Comparison of ENCODE assay signal across 23 cellular contexts in genomic region chr10:25982107-25982506, GRCh38. TPM values are rescaled to one million over a fixed set of nuclear protein-coding genes. Genes with fewer than 3 reads are reported as not detected.
A peak's percentile ranks its signal among the peaks of the same experiment; 100 is the strongest.
DNase-seq lines count a peak whose midpoint lies in the region; ATAC-seq and TF ChIP-seq lines count a peak whose summit lies in the region.
"Had no signal": no experiment of that assay in that cellular context is flagged by ENCODE, and none has a peak within 500 bp of the region (broad histone marks: within the 10 kb centered on the region; RNA-seq: fewer than 3 reads in every experiment).

No MANE protein-coding gene starts in this region.

- no peak overlapping the region for H3K9ac ChIP-seq in OCI-LY1 (ENCODE audit: low read length)
- H3K9ac ChIP-seq: BLaER1 treated with 17β-estradiol and CSF1 and Interleukin-3, amounts not matched to agents 10 nM and 100 nM had no signal

- H3K9me3 ChIP-seq in OCI-LY1 (ENCODE audit: low read length), result no peaks in the 10 kb centered on the region
- H3K9me3 ChIP-seq: A549, BE2C had no signal

- no peak overlapping the region for H3K4me3 Mint-ChIP-seq in WTC11
- no peak overlapping the region for H3K4me3 Mint-ChIP-seq in GM23338
- H3K4me3 Mint-ChIP-seq: CD14-positive monocyte; CD4-positive, alpha-beta T cell; CD8-positive, alpha-beta memory T cell had no signal

- POLR2A ChIA-PET in WTC11 (lab: Charles Lee), result no interaction called here

- CTCF ChIA-PET in WTC11 (lab: Charles Lee), result interaction anchor here (0.6 to 1.3 kb wide), 4 partner anchors 48 to 234 kb away, joined by 3 to 5 read pairs (median 4); partner anchors contain the start of genes GAD2 and MYO3A

- no peaks in the 10 kb centered on the region for H3K4me1 Mint-ChIP-seq in WTC11
- H3K4me1 Mint-ChIP-seq in GM23338, result no peaks in the 10 kb centered on the region
- H3K4me1 Mint-ChIP-seq: CD14-positive monocyte; CD8-positive, alpha-beta memory T cell had no signal

- H3K9me3 Mint-ChIP-seq in WTC11, result peaks cover 52% of the 10 kb centered on the region
- H3K9me3 Mint-ChIP-seq in GM23338, result peaks cover 38% of the 10 kb centered on the region
- H3K9me3 Mint-ChIP-seq: CD4-positive, alpha-beta T cell had no signal

- H3K27ac ChIP-seq in OCI-LY1 (ENCODE audit: low read depth, low read length, poor library complexity, severe bottlenecking) (no peak overlapping the region), GM23338 (ENCODE audit: low read depth) (no peak overlapping the region)
- H3K27ac ChIP-seq: A549; BLaER1 treated with 17β-estradiol and CSF1 and Interleukin-3, amounts not matched to agents 10 nM and 100 nM had no signal

- H3K27me3 ChIP-seq in OCI-LY1 (ENCODE audit: insufficient read depth, low read length), result no peaks in the 10 kb centered on the region
- no peaks in the 10 kb centered on the region for H3K27me3 ChIP-seq in GM23338 (ENCODE audit: insufficient read depth)
- H3K27me3 ChIP-seq: BE2C; BLaER1 treated with 17β-estradiol and CSF1 and Interleukin-3, amounts not matched to agents 10 nM and 100 nM had no signal

- TF ChIP-seq CTCF in GM12865 (IDR thresholded peaks at IDR 0.05; ENCODE audit: insufficient read depth, low read depth, low read length, missing control alignments) (peak; percentile 7), OCI-LY1 (IDR thresholded peaks at IDR 0.05; ENCODE audit: low read length) (peak; percentile 42), WTC11 (IDR thresholded peaks at IDR 0.05) (no peak), GM23338 (conservative IDR thresholded peaks at IDR 0.05; ENCODE audit: low read depth in 2 of 2) (no peak)

- H3K9me2 ChIP-seq in OCI-LY1 (ENCODE audit: low read depth, low read length), result no peaks in the 10 kb centered on the region
- H3K9me2 ChIP-seq in GM23338 (ENCODE audit: insufficient read depth), result peaks cover 4% of the 10 kb centered on the region; the same call in 1 of the 2 replicates

- H3K27ac Mint-ChIP-seq in WTC11 (no peak overlapping the region), GM23338 (no peak overlapping the region)
- H3K27ac Mint-ChIP-seq: CD14-positive monocyte; CD4-positive, alpha-beta T cell; CD8-positive, alpha-beta memory T cell had no signal

- H3K36me3 ChIP-seq in OCI-LY1 (ENCODE audit: insufficient read depth, low read length), result no peaks in the 10 kb centered on the region
- H3K36me3 ChIP-seq in GM23338 (ENCODE audit: insufficient read depth), result no peaks in the 10 kb centered on the region
- H3K36me3 ChIP-seq: BE2C; BLaER1 treated with 17β-estradiol and CSF1 and Interleukin-3, amounts not matched to agents 10 nM and 100 nM had no signal

- H4K20me1 ChIP-seq in OCI-LY1 (ENCODE audit: insufficient read depth, low read length), result no peaks in the 10 kb centered on the region
- H4K20me1 ChIP-seq in GM23338 (replicated peaks; ENCODE audit: insufficient read depth), result no peaks in the 10 kb centered on the region
- H4K20me1 ChIP-seq: BLaER1 treated with 17β-estradiol and CSF1 and Interleukin-3, amounts not matched to agents 10 nM and 100 nM had no signal

- H3K4me3 ChIP-seq in GM12865 (ENCODE audit: low read depth, low read length), result no peak overlapping the region
- H3K4me3 ChIP-seq in OCI-LY1 (ENCODE audit: low read depth, low read length, poor library complexity, severe bottlenecking), result no peak overlapping the region
- no peak overlapping the region for H3K4me3 ChIP-seq in GM23338
- H3K4me3 ChIP-seq: A549; BLaER1 treated with 17β-estradiol and CSF1 and Interleukin-3, amounts not matched to agents 10 nM and 100 nM had no signal

- H3K4me2 ChIP-seq in OCI-LY1 (ENCODE audit: low read length) (no peak overlapping the region), GM23338 (no peak overlapping the region)
- H3K4me2 ChIP-seq: A549; BLaER1 treated with 17β-estradiol and CSF1 and Interleukin-3, amounts not matched to agents 10 nM and 100 nM had no signal

- no peaks in the 10 kb centered on the region for H3K4me1 ChIP-seq in OCI-LY1 (ENCODE audit: insufficient read depth, low read length, severe bottlenecking)
- H3K4me1 ChIP-seq in GM23338 (ENCODE audit: insufficient read depth), result no peaks in the 10 kb centered on the region
- H3K4me1 ChIP-seq: A549; BE2C; BLaER1 treated with 17β-estradiol and CSF1 and Interleukin-3, amounts not matched to agents 10 nM and 100 nM had no signal

- H3K27me3 Mint-ChIP-seq in WTC11 (ENCODE audit: low read depth) (no peaks in the 10 kb centered on the region), GM23338 (ENCODE audit: insufficient read depth, low read depth, poor library complexity) (no peaks in the 10 kb centered on the region)

- H3K36me3 Mint-ChIP-seq in WTC11 (peaks cover 33% of the 10 kb centered on the region), GM23338 (ENCODE audit: low read depth) (peaks cover 28% of the 10 kb centered on the region)
- H3K36me3 Mint-ChIP-seq: CD14-positive monocyte had no signal

- H2AFZ ChIP-seq in OCI-LY1 (ENCODE audit: low read length) (no peak overlapping the region), GM23338 (no peak overlapping the region)

- peak; percentile 20 for DNase-seq in Daoy (ENCODE audit: low read depth)
- DNase-seq in GM12865 (ENCODE audit: low read depth), result peak; percentile 9
- no peak for DNase-seq in WTC11 (ENCODE audit: low spot score)
- DNase-seq in NCI-H1105 treated with DMSO at 0.1 percent for 48 hours (lab: John Stamatoyannopoulos, UW), result no peak
- no peak for DNase-seq in GM23338 (ENCODE audit: low spot score)
- no peak for DNase-seq in NCI-H2171 treated with DMSO at 0.1 percent for 48 hours (lab: John Stamatoyannopoulos, UW)
- DNase-seq in anterior cingulate cortex (lab: John Stamatoyannopoulos, UW), result no peak
- DNase-seq: 8988T; ACHN; AML-193; BE2C; CD4-positive, alpha-beta T cell; CD8-positive, alpha-beta memory T cell; DMS 273 treated with DMSO at 0.1 percent for 48 hours; DMS79; GF-D8; GOT3 had no signal

- ATAC-seq in WTC11, result peak; percentile 61; the same call in 1 of the 2 replicates
- ATAC-seq in GM23338, result no peak
- ATAC-seq: A549, HCT116 had no signal

- H3K79me2 ChIP-seq in OCI-LY1 (ENCODE audit: insufficient read depth, low read length) (no peaks in the 10 kb centered on the region), GM23338 (replicated peaks; ENCODE audit: insufficient read depth) (no peaks in the 10 kb centered on the region)

- H3F3A ChIP-seq in OCI-LY1 (ENCODE audit: insufficient read depth, low read length) (no peaks in the 10 kb centered on the region), GM23338 (replicated peaks; ENCODE audit: low read depth) (no peaks in the 10 kb centered on the region)

TF ChIP-seq in WTC11, 78 proteins besides CTCF, POLR2A, EP300 and RAD21 (continues in another document):
- TF ChIP-seq E2F1 (CRISPR knock-in tag; IDR thresholded peaks at IDR 0.05), result no peak
- TF ChIP-seq MAX (CRISPR knock-in tag; IDR thresholded peaks at IDR 0.05), result no peak
- TF ChIP-seq SMAD4 (CRISPR knock-in tag; IDR thresholded peaks at IDR 0.05), result no peak
- TF ChIP-seq MYBL2 (CRISPR knock-in tag; IDR thresholded peaks at IDR 0.05), result no peak

TF ChIP-seq in GM23338, 12 proteins besides CTCF, POLR2A, EP300 and RAD21 (continues in another document):
- TF ChIP-seq ETS1 (IDR thresholded peaks at IDR 0.05) (no peak), ZNF331 (CRISPR knock-in tag; IDR thresholded peaks at IDR 0.05; ENCODE audit: low read depth) (no peak), EZH2 (IDR thresholded peaks at IDR 0.05; ENCODE audit: low read depth, unreplicated experiment) (no peak), JUNB (IDR thresholded peaks at IDR 0.05; ENCODE audit: unreplicated experiment) (no peak), CREB1 (CRISPR knock-in tag; IDR thresholded peaks at IDR 0.05; ENCODE audit: low read depth) (no peak)

RNA-seq across cellular contexts. Expression of gene MYO3A, which starts 48.1 kb away (rescaled TPM):
- 1.7 and 3.9 TPM in 2 replicates for total RNA-seq in Daoy (2014; rRNA removed; shearing (Covaris generic))
- total RNA-seq in WTC11 (2021), result 3.7 to 6.4 TPM (median 6.0 TPM) in 3 replicates
- total RNA-seq in GM23338 (2014; rRNA removed; shearing (Covaris generic)), result 7.2 and 10.7 TPM in 2 replicates
- 1.3 and 3.0 TPM in 2 replicates for polyA plus RNA-seq in GM23338 (2016; fragmentation: Nextera tagmentation; extraction: Ambion mirVana)
- total RNA-seq: CD4-positive, alpha-beta T cell; CD8-positive, alpha-beta memory T cell; G401 had no signal
- polyA plus RNA-seq: A549; CD14-positive monocyte; CD8-positive, alpha-beta memory T cell had no signal

Comparison
In these comparisons a context has a peak if more than half of its experiments do, and no peak if none do; other contexts are left out.
1. DNase-seq: peak in Daoy (single experiment) and GM12865 (single experiment); none in WTC11 (single experiment), NCI-H1105 treated with DMSO at 0.1 percent for 48 hours (single experiment), GM23338 (single experiment), NCI-H2171 treated with DMSO at 0.1 percent for 48 hours (single experiment) and anterior cingulate cortex (0 of 58).
2. CTCF ChIP-seq: peak in GM12865 (single experiment) and OCI-LY1 (single experiment); none in WTC11 (single experiment) and GM23338 (0 of 2).